Comparison of ENCODE assay signal across 8 cellular contexts in genomic region chr10:36779238-36779846, GRCh38.
A peak's percentile ranks its signal among the peaks of the same experiment; 100 is the strongest.
DNase-seq lines count a peak whose midpoint lies in the region; ATAC-seq and TF ChIP-seq lines count a peak whose summit lies in the region.

No MANE protein-coding gene starts in this region.

- 2 to 9% (median 5%) methylated on average over 2 of the region's 2 CpGs for WGBS in adrenal gland, 4 donors

- no peaks in the 10 kb centered on the region for H3K4me1 Mint-ChIP-seq in activated naive CD4-positive, alpha-beta T cell treated with anti-CD3 and anti-CD28 coated beads, Interleukin-2, amount 10 ng/mL, durations not matched to agents 7 days and 5 days

- H3K27me3 ChIP-seq in adrenal gland, result no peaks in the 10 kb centered on the region

- no peaks in the 10 kb centered on the region for H3K4me1 ChIP-seq in adrenal gland (replicated peaks in 1 of 2)

- peaks cover 4% of the 10 kb centered on the region for H3K9me3 Mint-ChIP-seq in activated naive CD4-positive, alpha-beta T cell treated with anti-CD3 and anti-CD28 coated beads, Interleukin-2, amount 10 ng/mL, durations not matched to agents 7 days and 5 days

- peak; percentile 89 for ATAC-seq in left ventricle myocardium superior
- no peak for ATAC-seq in HG03469 (IDR thresholded peaks at IDR 0.05; ENCODE audit: unreplicated experiment)
- no peak for ATAC-seq in HG02973 (IDR thresholded peaks at IDR 0.05; ENCODE audit: unreplicated experiment)

- no peaks in the 10 kb centered on the region for H3K36me3 ChIP-seq in adrenal gland (replicated peaks in 1 of 2)

- CTCF ChIA-PET in activated naive CD4-positive, alpha-beta T cell treated with anti-CD3 and anti-CD28 coated beads, Interleukin-2, amount 10 ng/mL, durations not matched to agents 7 days and 5 days (lab: Charles Lee), result interaction anchor here (1.1 kb wide), 1 partner anchor 1143 kb away, joined by 3 read pairs; no protein-coding TSS in a partner anchor

- no peak overlapping the region for H3K27ac Mint-ChIP-seq in activated naive CD4-positive, alpha-beta T cell treated with anti-CD3 and anti-CD28 coated beads, Interleukin-2, amount 10 ng/mL, durations not matched to agents 7 days and 5 days

- TF ChIP-seq POLR2A in adrenal gland (IDR thresholded peaks at IDR 0.05), result no peak

- no peaks in the 10 kb centered on the region for H3K36me3 Mint-ChIP-seq in activated naive CD4-positive, alpha-beta T cell treated with anti-CD3 and anti-CD28 coated beads, Interleukin-2, amount 10 ng/mL, durations not matched to agents 7 days and 5 days

- DNase-seq in AG09309 (ENCODE audit: low read depth) (peak; percentile 62), Kasumi-1 (lab: John Stamatoyannopoulos, UW) (peak; percentile 82 to 90), adrenal gland (peak; percentile 21 to 69 (median 31)), left ventricle myocardium superior (no peak), skeletal muscle cell (ENCODE audit: low read depth) (peak; percentile 39)
- DNase-seq in activated naive CD4-positive, alpha-beta T cell treated with anti-CD3 and anti-CD28 coated beads, Interleukin-2, amount 10 ng/mL, durations not matched to agents 7 days and 5 days, result no peak

- no peaks in the 10 kb centered on the region for H3K9me3 ChIP-seq in adrenal gland (replicated peaks in 1 of 3)

- H3K27me3 Mint-ChIP-seq in activated naive CD4-positive, alpha-beta T cell treated with anti-CD3 and anti-CD28 coated beads, Interleukin-2, amount 10 ng/mL, durations not matched to agents 7 days and 5 days, result no peaks in the 10 kb centered on the region

- TF ChIP-seq CTCF in AG09309 (IDR thresholded peaks at IDR 0.05; ENCODE audit: control insufficient read depth, insufficient read depth, low read depth, low read length, missing control alignments) (peak; percentile 84), adrenal gland (IDR thresholded peaks at IDR 0.05) (peak; percentile 48 to 87 (median 82))

- no peak overlapping the region for H3K27ac ChIP-seq in adrenal gland

- no peak overlapping the region for H3K4me3 Mint-ChIP-seq in activated naive CD4-positive, alpha-beta T cell treated with anti-CD3 and anti-CD28 coated beads, Interleukin-2, amount 10 ng/mL, durations not matched to agents 7 days and 5 days

- intact Hi-C loops in adrenal gland (cut with DNase I) (loop anchor here (5.0 kb wide), 2 partner anchors 1137 to 1142 kb away; partner anchors contain the start of gene FZD8 (in 1 of the 2)), left ventricle myocardium superior (cut with micrococcal nuclease) (no loop called here)

- H3K4me3 ChIP-seq in AG09309 (ENCODE audit: control insufficient read depth, low read depth, low read length) (no peak overlapping the region), adrenal gland (no peak overlapping the region), skeletal muscle cell (ENCODE audit: low read depth, low read length) (no peak overlapping the region)

Comparison
In these comparisons a context has a peak if more than half of its experiments do, and no peak if none do; other contexts are left out.
1. DNase-seq: peak in AG09309 (single experiment), Kasumi-1 (2 of 2), adrenal gland (7 of 7) and skeletal muscle cell (single experiment); none in left ventricle myocardium superior (single experiment) and activated naive CD4-positive, alpha-beta T cell treated with anti-CD3 and anti-CD28 coated beads, Interleukin-2, amount 10 ng/mL, durations not matched to agents 7 days and 5 days (single experiment).